Comparison of ENCODE assay signal across 9 cellular contexts in genomic region chr4:128916832-128917231, GRCh38.
A peak's percentile ranks its signal among the peaks of the same experiment; 100 is the strongest.
DNase-seq lines count a peak whose midpoint lies in the region; ATAC-seq and TF ChIP-seq lines count a peak whose summit lies in the region.
"Had no signal": no experiment of that assay in that cellular context is flagged by ENCODE, and none has a peak within 500 bp of the region (broad histone marks: within the 10 kb centered on the region; RNA-seq: fewer than 3 reads in every experiment).

No MANE protein-coding gene starts in this region.

- H3K9me3 ChIP-seq in left lung (no peaks in the 10 kb centered on the region), WERI-Rb-1 (ENCODE audit: severe bottlenecking) (no peaks in the 10 kb centered on the region), esophagus squamous epithelium (no peaks in the 10 kb centered on the region)
- H3K9me3 ChIP-seq: SJCRH30 had no signal

- intact Hi-C loops in left lung (cut with DNase I): no loop called here
- intact Hi-C loops in esophagus squamous epithelium (cut with DNase I): no loop called here

- peak; percentile 3 for DNase-seq in LHCN-M2 (ENCODE audit: low read depth)
- DNase-seq in left lung: peak in 1 of 2 donors; percentile 47
- no peak for DNase-seq in activated CD8-positive, alpha-beta T cell treated with anti-CD3 and anti-CD28 coated beads, Interleukin-2, amount 10 ng/mL, durations not matched to agents 7 days and 5 days
- no peak for DNase-seq in WERI-Rb-1
- no peak for DNase-seq in NCI-H2081 treated with DMSO at 0.1 percent for 48 hours (lab: John Stamatoyannopoulos, UW)
- no peak for DNase-seq in esophagus squamous epithelium (lab: John Stamatoyannopoulos, UW)

- no peaks in the 10 kb centered on the region for H3K9me3 Mint-ChIP-seq in activated CD8-positive, alpha-beta T cell treated with anti-CD3 and anti-CD28 coated beads, Interleukin-2, amount 10 ng/mL, durations not matched to agents 7 days and 5 days (ENCODE audit: insufficient read depth)

- H3K4me3 ChIP-seq in left lung (no peak overlapping the region), WERI-Rb-1 (ENCODE audit: low read depth, low read length) (no peak overlapping the region), esophagus squamous epithelium (no peak overlapping the region)
- H3K4me3 ChIP-seq: SJCRH30 had no signal

- H3K36me3 Mint-ChIP-seq in activated CD8-positive, alpha-beta T cell treated with anti-CD3 and anti-CD28 coated beads, Interleukin-2, amount 10 ng/mL, durations not matched to agents 7 days and 5 days (ENCODE audit: low read depth): peaks cover 36% of the 10 kb centered on the region

- TF ChIP-seq POLR2A in esophagus squamous epithelium (IDR thresholded peaks at IDR 0.05): no peak

- H3K36me3 ChIP-seq in left lung: no peaks in the 10 kb centered on the region
- no peaks in the 10 kb centered on the region for H3K36me3 ChIP-seq in WERI-Rb-1
- H3K36me3 ChIP-seq in esophagus squamous epithelium: no peaks in the 10 kb centered on the region
- H3K36me3 ChIP-seq: SJCRH30 had no signal

- H3K27me3 ChIP-seq in left lung: no peaks in the 10 kb centered on the region
- H3K27me3 ChIP-seq in WERI-Rb-1 (ENCODE audit: insufficient read depth, low read depth, severe bottlenecking): no peaks in the 10 kb centered on the region
- H3K27me3 ChIP-seq in esophagus squamous epithelium: no peaks in the 10 kb centered on the region
- H3K27me3 ChIP-seq: SJCRH30 had no signal

- no peaks in the 10 kb centered on the region for H3K27me3 Mint-ChIP-seq in activated CD8-positive, alpha-beta T cell treated with anti-CD3 and anti-CD28 coated beads, Interleukin-2, amount 10 ng/mL, durations not matched to agents 7 days and 5 days (ENCODE audit: low read depth)

- no peak overlapping the region for H3K4me3 Mint-ChIP-seq in activated CD8-positive, alpha-beta T cell treated with anti-CD3 and anti-CD28 coated beads, Interleukin-2, amount 10 ng/mL, durations not matched to agents 7 days and 5 days

- peak; percentile 51 for ATAC-seq in GM18499 (IDR thresholded peaks at IDR 0.05; ENCODE audit: insufficient read depth, unreplicated experiment)
- ATAC-seq in GM21723 (IDR thresholded peaks at IDR 0.05; ENCODE audit: unreplicated experiment): peak; percentile 64
- peak; percentile 81 for ATAC-seq in left lung
- ATAC-seq in activated CD8-positive, alpha-beta T cell treated with anti-CD3 and anti-CD28 coated beads, Interleukin-2, amount 10 ng/mL, durations not matched to agents 7 days and 5 days: no peak

- peaks cover 39% of the 10 kb centered on the region for H3K4me1 Mint-ChIP-seq in activated CD8-positive, alpha-beta T cell treated with anti-CD3 and anti-CD28 coated beads, Interleukin-2, amount 10 ng/mL, durations not matched to agents 7 days and 5 days (ENCODE audit: low read depth)

- no peak overlapping the region for H3K27ac Mint-ChIP-seq in activated CD8-positive, alpha-beta T cell treated with anti-CD3 and anti-CD28 coated beads, Interleukin-2, amount 10 ng/mL, durations not matched to agents 7 days and 5 days

- 76 to 89% methylated on average over 6 of the region's 6 CpGs for WGBS in esophagus squamous epithelium, 2 donors

- CTCF ChIA-PET in activated CD8-positive, alpha-beta T cell treated with anti-CD3 and anti-CD28 coated beads, Interleukin-2, amount 10 ng/mL, durations not matched to agents 7 days and 5 days (lab: Charles Lee): no interaction called here

- H3K4me1 ChIP-seq in left lung (peaks cover 0 to 32% of the 10 kb centered on the region in 2 donors), esophagus squamous epithelium (no peaks in the 10 kb centered on the region)
- H3K4me1 ChIP-seq: SJCRH30 had no signal

- H3K27ac ChIP-seq in left lung (peak overlapping the region in 1 of 2 donors; percentile 78), WERI-Rb-1 (no peak overlapping the region), esophagus squamous epithelium (no peak overlapping the region)
- H3K27ac ChIP-seq: SJCRH30 had no signal

- TF ChIP-seq CTCF in left lung (IDR thresholded peaks at IDR 0.05): no peak
- TF ChIP-seq CTCF in WERI-Rb-1 (IDR thresholded peaks at IDR 0.05; ENCODE audit: low read depth, low read length): no peak
- no peak for TF ChIP-seq CTCF in esophagus squamous epithelium (IDR thresholded peaks at IDR 0.05)

- POLR2A ChIA-PET in activated CD8-positive, alpha-beta T cell treated with anti-CD3 and anti-CD28 coated beads, Interleukin-2, amount 10 ng/mL, durations not matched to agents 7 days and 5 days (lab: Charles Lee): no interaction called here
